In genomic region chr17:4394208-4395110, GRCh38 we compare ENCODE assay signal across 13 cellular contexts. TPM values are rescaled to one million over a fixed set of nuclear protein-coding genes. Genes with fewer than 3 reads are reported as not detected.
A peak's percentile ranks its signal among the peaks of the same experiment; 100 is the strongest.
DNase-seq lines count a peak whose midpoint lies in the region; ATAC-seq and TF ChIP-seq lines count a peak whose summit lies in the region.
"Had no signal": no experiment of that assay in that cellular context is flagged by ENCODE, and none has a peak within 500 bp of the region (broad histone marks: within the 10 kb centered on the region; RNA-seq: fewer than 3 reads in every experiment).

No MANE protein-coding gene starts in this region.

- H3K4me1 Mint-ChIP-seq in natural killer cell treated with Interleukin-12 subunit alpha and Interleukin-12 subunit beta and Interleukin-15 and Interleukin-18, amount 100 ng/mL, for 72 hours (ENCODE audit: low read depth in 2 of 2) = peaks cover 10 to 17% of the 10 kb centered on the region in 2 donors
- H3K4me1 Mint-ChIP-seq in natural killer cell (peaks cover 0 to 6% of the 10 kb centered on the region in 2 donors), type B pancreatic cell (ENCODE audit: unreplicated experiment) (no peaks in the 10 kb centered on the region)

- in situ Hi-C loops in Panc1 (cut with HindIII; ENCODE audit: low pct_unique_long_range_greater_than_20kb, low sequenced_read_pairs) = no loop called here

- BruUV-seq in Panc1 (replicated peaks; lab: Mats Ljungman, UMichigan) = no TSS peak

- H3K27me3 ChIP-seq in Panc1 (ENCODE audit: control insufficient read depth, insufficient read depth, low read length) (no peaks in the 10 kb centered on the region), iPS-15b (ENCODE audit: control insufficient read depth, insufficient read depth, low read length) (no peaks in the 10 kb centered on the region), spleen (replicated peaks in 1 of 7) (no peaks in the 10 kb centered on the region)
- H3K27me3 ChIP-seq: ascending aorta had no signal

- intact Hi-C loops in natural killer cell (cut with micrococcal nuclease) = no loop called here
- intact Hi-C loops in Panc1 (cut with micrococcal nuclease; ENCODE audit: unreplicated experiment) = no loop called here
- intact Hi-C loops in spleen (cut with DNase I; ENCODE audit: low total_unique reads) = no loop called here

- CTCF ChIA-PET in Panc1 (lab: Charles Lee) (interaction anchor here (0.5 kb wide), 1 partner anchor 1985 kb away, joined by 4 read pairs; no protein-coding TSS in a partner anchor), GM10248 (lab: Yijun Ruan, JAX) (interaction anchor here (0.9 to 2.4 kb wide), 6 partner anchors 8 to 179 kb away, joined by 3 to 8 read pairs (median 5); no protein-coding TSS in a partner anchor)

- no peak for ATAC-seq in natural killer cell treated with Interleukin-12 subunit alpha and Interleukin-12 subunit beta and Interleukin-15 and Interleukin-18, amount 100 ng/mL, for 72 hours
- ATAC-seq in natural killer cell (no peak), Panc1 (peak; percentile 48; the same call in 1 of the 2 replicates)

- no peak for TF ChIP-seq POLR2A in spleen (IDR thresholded peaks at IDR 0.05)

- peak overlapping the region; percentile 37 for H3K9ac ChIP-seq in iPS-15b (ENCODE audit: low read depth, low read length)

- H3K4me1 ChIP-seq in Panc1 (ENCODE audit: control insufficient read depth, insufficient read depth, low read length) = no peaks in the 10 kb centered on the region
- H3K4me1 ChIP-seq in iPS-15b (ENCODE audit: control insufficient read depth, insufficient read depth, low read length) = peaks cover 16% of the 10 kb centered on the region
- H3K4me1 ChIP-seq in spleen = peaks cover 0 to 29% (median 14%) of the 10 kb centered on the region in 6 donors
- H3K4me1 ChIP-seq: ascending aorta, left ventricle myocardium inferior had no signal

- H3K9me3 Mint-ChIP-seq in natural killer cell treated with Interleukin-12 subunit alpha and Interleukin-12 subunit beta and Interleukin-15 and Interleukin-18, amount 100 ng/mL, for 72 hours = no peaks in the 10 kb centered on the region
- no peaks in the 10 kb centered on the region for H3K9me3 Mint-ChIP-seq in natural killer cell
- H3K9me3 Mint-ChIP-seq in type B pancreatic cell = no peaks in the 10 kb centered on the region

- no peak overlapping the region for H3K4me3 Mint-ChIP-seq in natural killer cell treated with Interleukin-12 subunit alpha and Interleukin-12 subunit beta and Interleukin-15 and Interleukin-18, amount 100 ng/mL, for 72 hours
- no peak overlapping the region for H3K4me3 Mint-ChIP-seq in natural killer cell
- peak overlapping the region; percentile 68 for H3K4me3 Mint-ChIP-seq in type B pancreatic cell

- H3K36me3 Mint-ChIP-seq in natural killer cell treated with Interleukin-12 subunit alpha and Interleukin-12 subunit beta and Interleukin-15 and Interleukin-18, amount 100 ng/mL, for 72 hours = no peaks in the 10 kb centered on the region
- H3K36me3 Mint-ChIP-seq in natural killer cell (no peaks in the 10 kb centered on the region), type B pancreatic cell (no peaks in the 10 kb centered on the region)

- TF ChIP-seq CTCF in natural killer cell (IDR thresholded peaks at IDR 0.05) (no peak), Panc1 (IDR thresholded peaks at IDR 0.05) (no peak), type B pancreatic cell (conservative IDR thresholded peaks at IDR 0.05) (no peak), GM10248 (IDR thresholded peaks at IDR 0.05; ENCODE audit: control extremely low read depth, extremely low read depth, low read depth, missing control alignments) (no peak), spleen (IDR thresholded peaks at IDR 0.05 in 8 of 11, conservative IDR thresholded peaks at IDR 0.05 in 3 of 11) (no peak)

- 85 to 93% (median 92%) methylated on average over 5 of the region's 5 CpGs for WGBS in spleen, 5 donors

- no peaks in the 10 kb centered on the region for H3K9me3 ChIP-seq in Panc1 (ENCODE audit: control insufficient read depth, insufficient read depth, low read depth, low read length)
- H3K9me3 ChIP-seq in iPS-15b (ENCODE audit: control insufficient read depth, insufficient read depth, low read length) = no peaks in the 10 kb centered on the region
- no peaks in the 10 kb centered on the region for H3K9me3 ChIP-seq in spleen
- H3K9me3 ChIP-seq: ascending aorta, left ventricle myocardium inferior had no signal

- peak; percentile 44 for DNase-seq in natural killer cell treated with Interleukin-12 subunit alpha and Interleukin-12 subunit beta and Interleukin-15 and Interleukin-18, amount 100 ng/mL, for 72 hours (ENCODE audit: low spot score)
- DNase-seq in natural killer cell (no peak), Panc1 (ENCODE audit: low read depth, low spot score) (no peak), type B pancreatic cell (ENCODE audit: extremely low spot score, unreplicated experiment) (no peak), cortex of kidney (lab: John Stamatoyannopoulos, UW) (no peak), GM10248 (ENCODE audit: extremely low spot score) (no peak), spleen (no peak)
- DNase-seq: left ventricle myocardium inferior, NCI-H446, occipital lobe had no signal

- H3K4me3 ChIP-seq in Panc1 (ENCODE audit: low read depth in 2 of 2, low read length in 2 of 2) (no peak overlapping the region), iPS-15b (ENCODE audit: low read depth, low read length) (no peak overlapping the region), spleen (no peak overlapping the region)
- H3K4me3 ChIP-seq: ascending aorta, left ventricle myocardium inferior had no signal

- H3K27ac ChIP-seq in Panc1 (ENCODE audit: low read length) = no peak overlapping the region
- no peak overlapping the region for H3K27ac ChIP-seq in spleen
- H3K27ac ChIP-seq: ascending aorta, HL-60, left ventricle myocardium inferior had no signal

- no peak overlapping the region for H3K27ac Mint-ChIP-seq in natural killer cell treated with Interleukin-12 subunit alpha and Interleukin-12 subunit beta and Interleukin-15 and Interleukin-18, amount 100 ng/mL, for 72 hours
- H3K27ac Mint-ChIP-seq in natural killer cell (no peak overlapping the region), type B pancreatic cell (peak overlapping the region; percentile 95)

- POLR2A ChIA-PET in Panc1 (lab: Charles Lee) (no interaction called here), GM10248 (lab: Yijun Ruan, JAX) (no interaction called here)

- no peaks in the 10 kb centered on the region for H3K27me3 Mint-ChIP-seq in natural killer cell treated with Interleukin-12 subunit alpha and Interleukin-12 subunit beta and Interleukin-15 and Interleukin-18, amount 100 ng/mL, for 72 hours
- H3K27me3 Mint-ChIP-seq in natural killer cell (ENCODE audit: low read depth in 2 of 2) (no peaks in the 10 kb centered on the region), type B pancreatic cell (no peaks in the 10 kb centered on the region)

- no peaks in the 10 kb centered on the region for H3K36me3 ChIP-seq in Panc1 (ENCODE audit: control insufficient read depth, insufficient read depth, low read length)
- no peaks in the 10 kb centered on the region for H3K36me3 ChIP-seq in iPS-15b (ENCODE audit: control insufficient read depth, insufficient read depth, low read length)
- no peaks in the 10 kb centered on the region for H3K36me3 ChIP-seq in spleen
- H3K36me3 ChIP-seq: ascending aorta, left ventricle myocardium inferior had no signal

RNA-seq across cellular contexts. Expression of gene UBE2G1, which starts 28.0 kb away (rescaled TPM):
- total RNA-seq in natural killer cell treated with Interleukin-12 subunit alpha and Interleukin-12 subunit beta and Interleukin-15 and Interleukin-18, amount 100 ng/mL, for 72 hours = 10 to 100 TPM; 55.3 to 82.5 TPM
- 10 to 100 TPM; 58.2 to 76.4 (median 64.7) TPM for total RNA-seq in natural killer cell
- total RNA-seq in Panc1 (2021; ENCODE audit: unreplicated experiment) = 119 TPM
- 87.2 TPM for polyA plus RNA-seq in Panc1 (2012; ENCODE audit: insufficient read length)
- 77.7 and 102 TPM in 2 replicates for total RNA-seq in type B pancreatic cell (ENCODE audit: low replicate concordance)
- total RNA-seq in spleen = 10 to 100 TPM; 43.8 to 59.7 (median 56.1) TPM
- 10 to 100 TPM; 10.7 to 15.2 (median 15.2) TPM for polyA plus RNA-seq in spleen

RNA-seq across cellular contexts. Expression of gene SPNS3, which starts 39.3 kb away (rescaled TPM):
- 1 to 10 TPM; 1.1 to 1.9 TPM for total RNA-seq in natural killer cell treated with Interleukin-12 subunit alpha and Interleukin-12 subunit beta and Interleukin-15 and Interleukin-18, amount 100 ng/mL, for 72 hours
- total RNA-seq in natural killer cell (1 to 10 TPM; 1.2 to 2.1 (median 1.9) TPM), Panc1 (2021; ENCODE audit: unreplicated experiment) (0.10 TPM), type B pancreatic cell (ENCODE audit: low replicate concordance) (0.31 and 0.34 TPM in 2 replicates), spleen (1 to 10 TPM; 1.1 to 4.7 (median 3.6) TPM)
- polyA plus RNA-seq in Panc1 (2012; ENCODE audit: insufficient read length) = not detected
- polyA plus RNA-seq in spleen = 1 to 10 TPM; 2.8 to 7.2 (median 4.3) TPM
- total RNA-seq: ascending aorta had no signal
